ENCODE assay signal across 9 cellular contexts in the genomic region with DNA sequence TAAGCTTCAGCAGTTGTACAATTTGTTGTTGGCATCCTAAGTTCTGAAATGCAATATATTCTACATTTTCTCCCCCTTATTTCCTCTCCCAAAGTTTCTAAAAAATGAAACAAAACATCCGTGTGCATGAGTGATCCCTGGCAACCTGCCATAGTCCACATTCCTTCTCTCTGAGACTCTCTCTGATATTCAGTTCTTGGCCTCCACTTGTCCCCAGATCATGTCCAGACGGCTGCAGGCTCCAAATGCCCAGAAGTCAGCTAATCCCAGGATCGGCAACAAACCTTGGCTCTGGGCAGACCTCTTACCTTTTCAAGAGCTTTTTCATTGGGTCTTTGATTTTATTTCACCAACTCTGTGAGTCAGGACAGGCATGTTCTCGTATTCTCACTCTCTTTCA.
A peak's percentile ranks its signal among the peaks of the same experiment; 100 is the strongest.
DNase-seq lines count a peak whose midpoint lies in the region; ATAC-seq and TF ChIP-seq lines count a peak whose summit lies in the region.
"Had no signal": no experiment of that assay in that cellular context is flagged by ENCODE, and none has a peak within 500 bp of the region (broad histone marks: within the 10 kb centered on the region; RNA-seq: fewer than 3 reads in every experiment).

No MANE protein-coding gene starts in this region.

- H3K27me3 Mint-ChIP-seq in stimulated activated naive B cell treated with anti-CD40 and anti-IgM and Interleukin-4, amounts not matched to agents 10 μg/mL and 1 μg/mL and 100 μg/mL, for 72 hours, result peaks cover 47 to 71% of the 10 kb centered on the region in 2 donors

- no peaks in the 10 kb centered on the region for H3K36me3 ChIP-seq in BLaER1
- no peaks in the 10 kb centered on the region for H3K36me3 ChIP-seq in RWPE2 (ENCODE audit: low read depth)
- no peaks in the 10 kb centered on the region for H3K36me3 ChIP-seq in prostate gland
- H3K36me3 ChIP-seq in HAP-1 (replicated peaks), result no peaks in the 10 kb centered on the region

- H3K4me3 ChIP-seq in BLaER1 (no peak overlapping the region), RWPE2 (ENCODE audit: severe bottlenecking) (no peak overlapping the region), fibroblast of villous mesenchyme (ENCODE audit: low read depth, low read length) (no peak overlapping the region), prostate gland (no peak overlapping the region), HAP-1 (no peak overlapping the region)

- peaks cover 15 to 34% of the 10 kb centered on the region in 2 donors for H3K4me1 Mint-ChIP-seq in stimulated activated naive B cell treated with anti-CD40 and anti-IgM and Interleukin-4, amounts not matched to agents 10 μg/mL and 1 μg/mL and 100 μg/mL, for 72 hours

- DNase-seq in RWPE2 (ENCODE audit: low spot score) (peak; percentile 94), fibroblast of villous mesenchyme (ENCODE audit: low read depth) (peak; percentile 85), prostate gland (ENCODE audit: low spot score) (peak; percentile 89), C1 segment of cervical spinal cord (lab: John Stamatoyannopoulos, UW) (no peak), occipital lobe (lab: John Stamatoyannopoulos, UW) (no peak), HAP-1 (ENCODE audit: low spot score in 2 of 2) (no peak)
- no peak for DNase-seq in stimulated activated naive B cell treated with anti-CD40 and anti-IgM and Interleukin-4, amounts not matched to agents 10 μg/mL and 1 μg/mL and 100 μg/mL, for 72 hours

- H3K4me1 ChIP-seq in BLaER1 (peaks cover 100% of the 10 kb centered on the region), RWPE2 (ENCODE audit: insufficient read depth, poor library complexity, severe bottlenecking) (peaks cover 30% of the 10 kb centered on the region), prostate gland (replicated peaks) (peaks cover 16% of the 10 kb centered on the region), HAP-1 (no peaks in the 10 kb centered on the region)

- ATAC-seq in RWPE2 (ENCODE audit: low read depth), result peak; percentile 95
- ATAC-seq in stimulated activated naive B cell treated with anti-CD40 and anti-IgM and Interleukin-4, amounts not matched to agents 10 μg/mL and 1 μg/mL and 100 μg/mL, for 72 hours (replicated peaks), result no peak

- H3K27ac ChIP-seq in BLaER1 (peak overlapping the region; percentile 20; the same call in 1 of the 2 replicates), RWPE2 (ENCODE audit: poor library complexity, severe bottlenecking) (peak overlapping the region; percentile 94), prostate gland (peak overlapping the region; percentile 56 to 72)

- no peaks in the 10 kb centered on the region for H4K20me1 ChIP-seq in BLaER1

- 19% methylated on average over 4 of the region's 4 CpGs for WGBS in prostate gland

- H3K27ac Mint-ChIP-seq in stimulated activated naive B cell treated with anti-CD40 and anti-IgM and Interleukin-4, amounts not matched to agents 10 μg/mL and 1 μg/mL and 100 μg/mL, for 72 hours, result no peak overlapping the region
- H3K27ac Mint-ChIP-seq: progenitor cell of endocrine pancreas had no signal

- H3K9ac ChIP-seq in BLaER1, result no peak overlapping the region

- H3K4me2 ChIP-seq in BLaER1, result peak overlapping the region; percentile 97

- TF ChIP-seq CTCF in RWPE2 (IDR thresholded peaks at IDR 0.05; ENCODE audit: poor library complexity, severe bottlenecking) (no peak), fibroblast of villous mesenchyme (IDR thresholded peaks at IDR 0.05; ENCODE audit: insufficient read depth, low read depth, low read length) (no peak), prostate gland (IDR thresholded peaks at IDR 0.05) (no peak)

- intact Hi-C loops in prostate gland (cut with DNase I), result loop anchor here (5.0 kb wide), 1 partner anchor 66 kb away; no protein-coding TSS in a partner anchor

- no peaks in the 10 kb centered on the region for H3K9me3 Mint-ChIP-seq in stimulated activated naive B cell treated with anti-CD40 and anti-IgM and Interleukin-4, amounts not matched to agents 10 μg/mL and 1 μg/mL and 100 μg/mL, for 72 hours

- no peaks in the 10 kb centered on the region for H3K36me3 Mint-ChIP-seq in stimulated activated naive B cell treated with anti-CD40 and anti-IgM and Interleukin-4, amounts not matched to agents 10 μg/mL and 1 μg/mL and 100 μg/mL, for 72 hours

- no peaks in the 10 kb centered on the region for H3K9me3 ChIP-seq in BLaER1
- H3K9me3 ChIP-seq in RWPE2 (ENCODE audit: severe bottlenecking), result no peaks in the 10 kb centered on the region
- no peaks in the 10 kb centered on the region for H3K9me3 ChIP-seq in prostate gland
- no peaks in the 10 kb centered on the region for H3K9me3 ChIP-seq in HAP-1

- in situ Hi-C loops in HAP-1 (cut with MboI; ENCODE audit: low sequenced_read_pairs), result no loop called here

- H3K27me3 ChIP-seq in BLaER1 (no peaks in the 10 kb centered on the region), RWPE2 (ENCODE audit: insufficient read depth, poor library complexity, severe bottlenecking) (no peaks in the 10 kb centered on the region), prostate gland (replicated peaks; ENCODE audit: insufficient read depth) (peaks cover 3% of the 10 kb centered on the region), HAP-1 (ENCODE audit: low read depth) (no peaks in the 10 kb centered on the region)

- TF ChIP-seq POLR2A in prostate gland (IDR thresholded peaks at IDR 0.05), result no peak

- H3K4me3 Mint-ChIP-seq in stimulated activated naive B cell treated with anti-CD40 and anti-IgM and Interleukin-4, amounts not matched to agents 10 μg/mL and 1 μg/mL and 100 μg/mL, for 72 hours, result no peak overlapping the region

Comparison
In these comparisons a context has a peak if more than half of its experiments do, and no peak if none do; other contexts are left out.
1. H3K27ac ChIP-seq: peak in every context shown above with its lines; median percentile 94 in RWPE2; 64 in prostate gland; 20 in BLaER1.
2. DNase-seq: peak in RWPE2 (single experiment), fibroblast of villous mesenchyme (single experiment) and prostate gland (single experiment); none in C1 segment of cervical spinal cord (0 of 14), occipital lobe (single experiment), stimulated activated naive B cell treated with anti-CD40 and anti-IgM and Interleukin-4, amounts not matched to agents 10 μg/mL and 1 μg/mL and 100 μg/mL, for 72 hours (single experiment) and HAP-1 (0 of 2).